In genomic region chr2:140440815-140441214, GRCh38 we compare ENCODE assay signal across 25 cellular contexts.
"Had no signal": no experiment of that assay in that cellular context is flagged by ENCODE, and none has a peak within 500 bp of the region (broad histone marks: within the 10 kb centered on the region; RNA-seq: fewer than 3 reads in every experiment).

No MANE protein-coding gene starts in this region.

- H3K9me3 ChIP-seq: body of pancreas, esophagus squamous epithelium, ovary, right lobe of liver, thoracic aorta, upper lobe of left lung, vagina had no signal

- ATAC-seq: activated CD4-positive, alpha-beta T cell treated with anti-CD3 and anti-CD28 coated beads for 36 hours; activated CD8-positive, alpha-beta memory T cell treated with anti-CD3 and anti-CD28 coated beads, Interleukin-2, amount 10 ng/mL, durations not matched to agents 7 days and 5 days; activated CD8-positive, alpha-beta T cell treated with anti-CD3 and anti-CD28 coated beads, Interleukin-2, amount 10 ng/mL, durations not matched to agents 7 days and 5 days; activated naive CD4-positive, alpha-beta T cell treated with anti-CD3 and anti-CD28 coated beads, Interleukin-2, amount 50 U/mL, for 72 hours; activated T-cell treated with anti-CD3 and anti-CD28 coated beads, Interleukin-2, amount 50 U/mL, for 72 hours; body of pancreas; left cardiac atrium; left ventricle myocardium superior; naive thymus-derived CD4-positive, alpha-beta T cell; right lobe of liver; stimulated activated effector memory CD8-positive, alpha-beta T cell treated with anti-CD3 and anti-CD28 coated beads, Interleukin-12 subunit alpha, Interleukin-12 subunit beta, amount 100 ng/mL, for 72 hours had no signal

- H3K4me1 ChIP-seq: body of pancreas, esophagus squamous epithelium, right lobe of liver, upper lobe of left lung, vagina had no signal

- DNase-seq: activated CD4-positive, alpha-beta T cell treated with anti-CD3 and anti-CD28 coated beads for 36 hours; activated CD4-positive, CD25-positive, alpha-beta regulatory T cell; activated CD8-positive, alpha-beta memory T cell treated with anti-CD3 and anti-CD28 coated beads, Interleukin-2, amount 10 ng/mL, durations not matched to agents 7 days and 5 days; activated CD8-positive, alpha-beta T cell treated with anti-CD3 and anti-CD28 coated beads, Interleukin-2, amount 10 ng/mL, durations not matched to agents 7 days and 5 days; activated naive CD4-positive, alpha-beta T cell; activated T-cell treated with anti-CD3 and anti-CD28 coated beads, Interleukin-2, amount 50 U/mL, for 72 hours; aorta; body of pancreas; effector CD8-positive, alpha-beta T cell; esophagus squamous epithelium; foreskin melanocyte; left cardiac atrium; left ventricle myocardium superior; midbrain; naive thymus-derived CD4-positive, alpha-beta T cell; ovary; right lobe of liver; stimulated activated CD4-positive, alpha-beta T cell treated with anti-CD3 and anti-CD28 coated beads, Interleukin-12 subunit alpha, Interleukin-12 subunit beta, amount 100 ng/mL, for 4 hours; stimulated activated CD4-positive, alpha-beta T cell treated with anti-CD3 and anti-CD28 coated beads, Interleukin-4, amount 100 ng/mL, for 1 hour; upper lobe of left lung had no signal

- H3K27ac ChIP-seq: body of pancreas, epithelial cell of prostate, esophagus squamous epithelium, ovary, right lobe of liver, thoracic aorta, upper lobe of left lung, vagina had no signal

- H3K4me3 ChIP-seq: body of pancreas, esophagus squamous epithelium, ovary, right lobe of liver, thoracic aorta, upper lobe of left lung, vagina had no signal

- H3K36me3 ChIP-seq: esophagus squamous epithelium, ovary, right lobe of liver, thoracic aorta, upper lobe of left lung, vagina had no signal

- H3K27me3 ChIP-seq: body of pancreas, esophagus squamous epithelium, ovary, right lobe of liver, upper lobe of left lung, vagina had no signal
